1 cellular context compared by ENCODE assay signal in the genomic region with DNA sequence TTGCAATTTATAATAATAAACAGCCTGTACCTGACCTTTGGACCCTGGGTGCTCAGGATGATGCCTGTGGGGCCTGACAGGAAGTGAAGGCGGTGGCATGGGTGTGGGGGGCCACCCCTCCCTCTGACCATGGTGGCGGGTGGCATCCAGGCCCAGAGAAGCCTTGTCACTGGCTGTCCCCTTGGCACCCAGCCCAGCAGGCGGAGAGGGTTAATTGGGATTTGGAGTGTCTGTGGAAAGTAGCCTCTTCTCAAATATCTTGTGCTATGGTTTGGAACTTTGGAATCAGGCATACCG.
A peak's percentile ranks its signal among the peaks of the same experiment; 100 is the strongest.
TF ChIP-seq lines count a peak whose summit lies in the region.

No MANE protein-coding gene starts in this region.

TF ChIP-seq in HEK293, 187 proteins besides CTCF, POLR2A, EP300 and RAD21 (continued from another document):
- TF ChIP-seq, protein P1, sequence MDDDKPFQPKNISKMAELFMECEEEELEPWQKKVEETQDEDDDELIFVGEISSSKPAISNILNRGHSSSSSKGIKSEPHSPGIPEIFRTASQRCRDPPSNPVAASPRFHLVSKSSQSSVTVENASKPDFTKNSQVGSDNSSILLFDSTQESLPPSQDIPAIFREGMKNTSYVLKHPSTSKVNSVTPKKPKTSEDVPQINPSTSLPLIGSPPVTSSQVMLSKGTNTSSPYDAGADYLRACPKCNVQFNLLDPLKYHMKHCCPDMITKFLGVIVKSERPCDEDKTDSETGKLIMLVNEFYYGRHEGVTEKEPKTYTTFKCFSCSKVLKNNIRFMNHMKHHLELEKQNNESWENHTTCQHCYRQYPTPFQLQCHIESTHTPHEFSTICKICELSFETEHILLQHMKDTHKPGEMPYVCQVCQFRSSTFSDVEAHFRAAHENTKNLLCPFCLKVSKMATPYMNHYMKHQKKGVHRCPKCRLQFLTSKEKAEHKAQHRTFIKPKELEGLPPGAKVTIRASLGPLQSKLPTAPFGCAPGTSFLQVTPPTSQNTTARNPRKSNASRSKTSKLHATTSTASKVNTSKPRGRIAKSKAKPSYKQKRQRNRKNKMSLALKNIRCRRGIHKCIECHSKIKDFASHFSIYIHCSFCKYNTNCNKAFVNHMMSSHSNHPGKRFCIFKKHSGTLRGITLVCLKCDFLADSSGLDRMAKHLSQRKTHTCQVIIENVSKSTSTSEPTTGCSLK (tag by site-specific recombination; IDR thresholded peaks at IDR 0.05) = no peak
- TF ChIP-seq, protein P2, sequence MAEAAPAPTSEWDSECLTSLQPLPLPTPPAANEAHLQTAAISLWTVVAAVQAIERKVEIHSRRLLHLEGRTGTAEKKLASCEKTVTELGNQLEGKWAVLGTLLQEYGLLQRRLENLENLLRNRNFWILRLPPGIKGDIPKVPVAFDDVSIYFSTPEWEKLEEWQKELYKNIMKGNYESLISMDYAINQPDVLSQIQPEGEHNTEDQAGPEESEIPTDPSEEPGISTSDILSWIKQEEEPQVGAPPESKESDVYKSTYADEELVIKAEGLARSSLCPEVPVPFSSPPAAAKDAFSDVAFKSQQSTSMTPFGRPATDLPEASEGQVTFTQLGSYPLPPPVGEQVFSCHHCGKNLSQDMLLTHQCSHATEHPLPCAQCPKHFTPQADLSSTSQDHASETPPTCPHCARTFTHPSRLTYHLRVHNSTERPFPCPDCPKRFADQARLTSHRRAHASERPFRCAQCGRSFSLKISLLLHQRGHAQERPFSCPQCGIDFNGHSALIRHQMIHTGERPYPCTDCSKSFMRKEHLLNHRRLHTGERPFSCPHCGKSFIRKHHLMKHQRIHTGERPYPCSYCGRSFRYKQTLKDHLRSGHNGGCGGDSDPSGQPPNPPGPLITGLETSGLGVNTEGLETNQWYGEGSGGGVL (tag by site-specific recombination; IDR thresholded peaks at IDR 0.05) = 0 out of 2 replicates have a peak, but pooled peaks have one; percentile 31
- TF ChIP-seq GLIS1 (tag by site-specific recombination; IDR thresholded peaks at IDR 0.05) = peak; percentile 51
- no peak for TF ChIP-seq YY1 (tag by site-specific recombination; IDR thresholded peaks at IDR 0.05)
- TF ChIP-seq ZNF2 (tag by site-specific recombination; IDR thresholded peaks at IDR 0.05) = no peak
- TF ChIP-seq, protein P3, sequence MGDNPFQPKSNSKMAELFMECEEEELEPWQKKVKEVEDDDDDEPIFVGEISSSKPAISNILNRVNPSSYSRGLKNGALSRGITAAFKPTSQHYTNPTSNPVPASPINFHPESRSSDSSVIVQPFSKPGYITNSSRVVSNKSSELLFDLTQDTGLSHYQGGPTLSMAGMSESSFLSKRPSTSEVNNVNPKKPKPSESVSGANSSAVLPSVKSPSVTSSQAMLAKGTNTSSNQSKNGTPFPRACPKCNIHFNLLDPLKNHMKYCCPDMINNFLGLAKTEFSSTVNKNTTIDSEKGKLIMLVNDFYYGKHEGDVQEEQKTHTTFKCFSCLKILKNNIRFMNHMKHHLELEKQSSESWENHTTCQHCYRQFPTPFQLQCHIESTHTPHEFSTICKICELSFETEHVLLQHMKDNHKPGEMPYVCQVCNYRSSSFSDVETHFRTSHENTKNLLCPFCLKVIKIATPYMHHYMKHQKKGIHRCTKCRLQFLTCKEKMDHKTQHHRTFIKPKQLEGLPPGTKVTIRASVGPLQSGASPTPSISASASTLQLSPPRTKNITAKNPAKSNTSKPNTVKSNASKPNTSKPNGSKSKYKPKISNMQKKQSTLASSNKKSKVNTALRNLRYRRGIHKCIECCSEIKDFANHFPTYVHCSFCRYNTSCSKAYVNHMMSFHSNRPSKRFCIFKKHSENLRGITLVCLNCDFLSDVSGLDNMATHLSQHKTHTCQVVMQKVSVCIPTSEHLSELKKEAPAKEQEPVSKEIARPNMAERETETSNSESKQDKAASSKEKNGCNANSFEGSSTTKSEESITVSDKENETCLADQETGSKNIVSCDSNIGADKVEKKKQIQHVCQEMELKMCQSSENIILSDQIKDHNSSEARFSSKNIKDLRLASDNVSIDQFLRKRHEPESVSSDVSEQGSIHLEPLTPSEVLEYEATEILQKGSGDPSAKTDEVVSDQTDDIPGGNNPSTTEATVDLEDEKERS (tag by site-specific recombination; IDR thresholded peaks at IDR 0.05) = no peak
